ENCODE assay signal across 10 cellular contexts in genomic region chr1:2468041-2468472, GRCh38. TPM values are rescaled to one million over a fixed set of nuclear protein-coding genes. Genes with fewer than 3 reads are reported as not detected.
A peak's percentile ranks its signal among the peaks of the same experiment; 100 is the strongest.
DNase-seq lines count a peak whose midpoint lies in the region; ATAC-seq lines count a peak whose summit lies in the region.
"Had no signal": no experiment of that assay in that cellular context is flagged by ENCODE, and none has a peak within 500 bp of the region (broad histone marks: within the 10 kb centered on the region; RNA-seq: fewer than 3 reads in every experiment).

No MANE protein-coding gene starts in this region.

- intact Hi-C loops in naive thymus-derived CD4-positive, alpha-beta T cell (cut with micrococcal nuclease), result no loop called here

- peaks cover 0 to 5% (median 5%) of the 10 kb centered on the region in 5 donors for H3K27me3 Mint-ChIP-seq in naive thymus-derived CD4-positive, alpha-beta T cell

- H3K4me3 ChIP-seq in adipocyte (ENCODE audit: low read length), result no peak overlapping the region
- H3K4me3 ChIP-seq in naive thymus-derived CD4-positive, alpha-beta T cell (ENCODE audit: low read length), result no peak overlapping the region

- H3K9ac ChIP-seq in adipocyte (ENCODE audit: low read length), result no peak overlapping the region

- peaks cover 4% of the 10 kb centered on the region for H3K4me1 ChIP-seq in adipocyte (ENCODE audit: control insufficient read depth, insufficient read depth, low read length)
- peaks cover 0 to 13% of the 10 kb centered on the region in 2 donors for H3K4me1 ChIP-seq in naive thymus-derived CD4-positive, alpha-beta T cell (ENCODE audit: control insufficient read depth in 2 of 2, insufficient read depth in 2 of 2, low read length in 2 of 2)

- H3K27ac Mint-ChIP-seq in naive thymus-derived CD4-positive, alpha-beta T cell, result no peak overlapping the region

- H3K27me3 ChIP-seq in adipocyte (replicated peaks; ENCODE audit: control insufficient read depth, insufficient read depth, low read length), result peaks cover 62% of the 10 kb centered on the region
- H3K27me3 ChIP-seq in naive thymus-derived CD4-positive, alpha-beta T cell (ENCODE audit: control insufficient read depth in 2 of 2, insufficient read depth in 2 of 2, low read length in 2 of 2), result no peaks in the 10 kb centered on the region

- peaks cover 0 to 8% (median 0%) of the 10 kb centered on the region in 7 donors for H3K4me1 Mint-ChIP-seq in naive thymus-derived CD4-positive, alpha-beta T cell

- H3K27ac ChIP-seq in naive thymus-derived CD4-positive, alpha-beta T cell (ENCODE audit: low read depth, low read length), result no peak overlapping the region

- no peaks in the 10 kb centered on the region for H3K9me3 ChIP-seq in adipocyte (ENCODE audit: control insufficient read depth, low read length)
- no peaks in the 10 kb centered on the region for H3K9me3 ChIP-seq in naive thymus-derived CD4-positive, alpha-beta T cell (ENCODE audit: control insufficient read depth in 2 of 3, low read length in 3 of 3)

- no peaks in the 10 kb centered on the region for H3K9me3 Mint-ChIP-seq in naive thymus-derived CD4-positive, alpha-beta T cell

- POLR2A ChIA-PET in naive thymus-derived CD4-positive, alpha-beta T cell (lab: Charles Lee), result no interaction called here

- H3K36me3 ChIP-seq in adipocyte (ENCODE audit: control insufficient read depth, insufficient read depth, low read length, severe bottlenecking), result no peaks in the 10 kb centered on the region
- no peaks in the 10 kb centered on the region for H3K36me3 ChIP-seq in naive thymus-derived CD4-positive, alpha-beta T cell (ENCODE audit: control insufficient read depth in 2 of 3, insufficient read depth in 3 of 3, low read length in 3 of 3)

- H3K4me3 Mint-ChIP-seq in naive thymus-derived CD4-positive, alpha-beta T cell, result peak overlapping the region in 1 of 10 donors; percentile 23

- CTCF ChIA-PET in naive thymus-derived CD4-positive, alpha-beta T cell (lab: Charles Lee), result no interaction called here

- no peak for ATAC-seq in naive thymus-derived CD4-positive, alpha-beta T cell
- ATAC-seq in HG02884 (IDR thresholded peaks at IDR 0.05; ENCODE audit: unreplicated experiment) (no peak), GM18870 (IDR thresholded peaks at IDR 0.05; ENCODE audit: unreplicated experiment) (no peak), HG03442 (IDR thresholded peaks at IDR 0.05; ENCODE audit: unreplicated experiment) (no peak)

- DNase-seq in EH (ENCODE audit: low read depth) (peak; percentile 60), RPMI8226 (peak; percentile 77), adipocyte (ENCODE audit: low read depth) (peak; percentile 59), NCI-H510A treated with DMSO at 0.1 percent for 48 hours (lab: John Stamatoyannopoulos, UW) (no peak)
- peak in 8 of 9 donors; percentile 24 to 54 (median 34) for DNase-seq in naive thymus-derived CD4-positive, alpha-beta T cell
- DNase-seq: anterior cingulate cortex, NCI-H1092 had no signal

- H3K36me3 Mint-ChIP-seq in naive thymus-derived CD4-positive, alpha-beta T cell, result no peaks in the 10 kb centered on the region

RNA-seq across cellular contexts. Expression of gene PLCH2, which starts 8.0 kb away (rescaled TPM):
- total RNA-seq in naive thymus-derived CD4-positive, alpha-beta T cell, result 10 to 100 TPM; 10.1 to 37.4 (median 18.4) TPM
- polyA plus RNA-seq in naive thymus-derived CD4-positive, alpha-beta T cell, result 1 to 10 TPM in 1 of 2 donors, under 1 TPM in 1; 0.11 to 1.5 TPM

RNA-seq across cellular contexts. Expression of gene PEX10, which starts 55.7 kb away (rescaled TPM):
- 10 to 100 TPM in 4 of 5 experiments, 1 to 10 TPM in 1; 8.7 to 14.9 (median 12.3) TPM for total RNA-seq in naive thymus-derived CD4-positive, alpha-beta T cell
- polyA plus RNA-seq in naive thymus-derived CD4-positive, alpha-beta T cell, result 10 to 100 TPM in 1 of 2 donors, 1 to 10 TPM in 1; 9.1 to 10.4 TPM

RNA-seq across cellular contexts. Expression of gene PANK4, which starts 58.3 kb away (rescaled TPM):
- 10 to 100 TPM; 55.8 to 91.2 (median 72.6) TPM for total RNA-seq in naive thymus-derived CD4-positive, alpha-beta T cell
- 10 to 100 TPM; 12.7 to 29.9 TPM for polyA plus RNA-seq in naive thymus-derived CD4-positive, alpha-beta T cell
